ENCODE assay signal across 8 cellular contexts in genomic region chr2:9843229-9844035, GRCh38. TPM values are rescaled to one million over a fixed set of nuclear protein-coding genes. Genes with fewer than 3 reads are reported as not detected.
DNase-seq lines count a peak whose midpoint lies in the region; ATAC-seq and TF ChIP-seq lines count a peak whose summit lies in the region.

Gene TAF1B, plus strand, starts transcription at chr2:9843474. Its CDS starts 68 bp downstream, at chr2:9843542.

- H3K9me3 ChIP-seq in left lung, result no peaks in the 10 kb centered on the region

- H3K4me1 Mint-ChIP-seq in activated CD4-positive, alpha-beta T cell treated with anti-CD3 and anti-CD28 coated beads, Interleukin-2, amount 10 ng/mL, durations not matched to agents 24 days and 14 days, result peaks cover 34% of the 10 kb centered on the region

- peaks cover 0 to 34% of the 10 kb centered on the region in 2 donors for H3K4me1 ChIP-seq in left lung

- ATAC-seq in GM19328 (IDR thresholded peaks at IDR 0.05; ENCODE audit: unreplicated experiment) (peak; percentile 75), HG03520 (IDR thresholded peaks at IDR 0.05; ENCODE audit: unreplicated experiment) (peak; percentile 83), left lung (peak; percentile 98)

- no peak for TF ChIP-seq CTCF in left lung (IDR thresholded peaks at IDR 0.05)

- no peaks in the 10 kb centered on the region for H3K9me3 Mint-ChIP-seq in activated CD4-positive, alpha-beta T cell treated with anti-CD3 and anti-CD28 coated beads, Interleukin-2, amount 10 ng/mL, durations not matched to agents 24 days and 14 days

- H3K36me3 ChIP-seq in left lung, result peaks cover 0 to 19% of the 10 kb centered on the region in 2 donors

- DNase-seq in C1 segment of cervical spinal cord (lab: John Stamatoyannopoulos, UW) (peak; percentile 25 to 91 (median 82)), NCI-H526 treated with DMSO at 0.1 percent for 48 hours (lab: John Stamatoyannopoulos, UW) (peak; percentile 82), dedifferentiated amniotic fluid mesenchymal stem cell (ENCODE audit: extremely low spot score) (peak; percentile 79), left lung (peak; percentile 92 to 95)
- DNase-seq in activated CD4-positive, alpha-beta T cell treated with anti-CD3 and anti-CD28 coated beads, Interleukin-2, amount 10 ng/mL, durations not matched to agents 24 days and 14 days, result peak; percentile 97
- DNase-seq in stimulated activated CD4-positive, alpha-beta T cell treated with anti-CD3 and anti-CD28 coated beads, Interleukin-2, amount 100 ng/mL, for 48 hours, result peak; percentile 81 to 87

- H3K27me3 ChIP-seq in left lung, result no peaks in the 10 kb centered on the region

- H3K27ac Mint-ChIP-seq in activated CD4-positive, alpha-beta T cell treated with anti-CD3 and anti-CD28 coated beads, Interleukin-2, amount 10 ng/mL, durations not matched to agents 24 days and 14 days, result peak within 1 kb of the TSS; percentile 92

- intact Hi-C loops in activated CD4-positive, alpha-beta T cell treated with anti-CD3 and anti-CD28 coated beads, Interleukin-2, amount 10 ng/mL, durations not matched to agents 24 days and 14 days (cut with micrococcal nuclease), result loop anchor here (1.0 to 2.0 kb wide), 8 partner anchors 59 to 969 kb away; partner anchors contain the start of genes CPSF3, ITGB1BP1, KLF11 and ODC1
- intact Hi-C loops in left lung (cut with DNase I), result no loop called here

- peak within 1 kb of the TSS; percentile 88 to 91 for H3K27ac ChIP-seq in left lung

- H3K27me3 Mint-ChIP-seq in activated CD4-positive, alpha-beta T cell treated with anti-CD3 and anti-CD28 coated beads, Interleukin-2, amount 10 ng/mL, durations not matched to agents 24 days and 14 days, result no peaks in the 10 kb centered on the region

- peak within 1 kb of the TSS; percentile 92 for H3K4me3 Mint-ChIP-seq in activated CD4-positive, alpha-beta T cell treated with anti-CD3 and anti-CD28 coated beads, Interleukin-2, amount 10 ng/mL, durations not matched to agents 24 days and 14 days

- H3K36me3 Mint-ChIP-seq in activated CD4-positive, alpha-beta T cell treated with anti-CD3 and anti-CD28 coated beads, Interleukin-2, amount 10 ng/mL, durations not matched to agents 24 days and 14 days (ENCODE audit: low read depth), result peaks cover 21% of the 10 kb centered on the region

- peak within 1 kb of the TSS; percentile 64 to 67 for H3K4me3 ChIP-seq in left lung

RNA-seq across cellular contexts. Expression of gene TAF1B, which starts in this region (rescaled TPM):
- 21.9 and 22.7 TPM in 2 replicates for total RNA-seq in activated CD4-positive, alpha-beta T cell treated with anti-CD3 and anti-CD28 coated beads, Interleukin-2, amount 10 ng/mL, durations not matched to agents 24 days and 14 days
- total RNA-seq in left lung, result 10 to 100 TPM; 22.0 to 22.1 TPM

Comparison
In these comparisons a context has a peak if more than half of its experiments do, and no peak if none do; other contexts are left out.
1. Peak in every context shown above with its lines: DNase-seq, ATAC-seq, H3K4me3 ChIP-seq and H3K27ac ChIP-seq.